In the genomic region with DNA sequence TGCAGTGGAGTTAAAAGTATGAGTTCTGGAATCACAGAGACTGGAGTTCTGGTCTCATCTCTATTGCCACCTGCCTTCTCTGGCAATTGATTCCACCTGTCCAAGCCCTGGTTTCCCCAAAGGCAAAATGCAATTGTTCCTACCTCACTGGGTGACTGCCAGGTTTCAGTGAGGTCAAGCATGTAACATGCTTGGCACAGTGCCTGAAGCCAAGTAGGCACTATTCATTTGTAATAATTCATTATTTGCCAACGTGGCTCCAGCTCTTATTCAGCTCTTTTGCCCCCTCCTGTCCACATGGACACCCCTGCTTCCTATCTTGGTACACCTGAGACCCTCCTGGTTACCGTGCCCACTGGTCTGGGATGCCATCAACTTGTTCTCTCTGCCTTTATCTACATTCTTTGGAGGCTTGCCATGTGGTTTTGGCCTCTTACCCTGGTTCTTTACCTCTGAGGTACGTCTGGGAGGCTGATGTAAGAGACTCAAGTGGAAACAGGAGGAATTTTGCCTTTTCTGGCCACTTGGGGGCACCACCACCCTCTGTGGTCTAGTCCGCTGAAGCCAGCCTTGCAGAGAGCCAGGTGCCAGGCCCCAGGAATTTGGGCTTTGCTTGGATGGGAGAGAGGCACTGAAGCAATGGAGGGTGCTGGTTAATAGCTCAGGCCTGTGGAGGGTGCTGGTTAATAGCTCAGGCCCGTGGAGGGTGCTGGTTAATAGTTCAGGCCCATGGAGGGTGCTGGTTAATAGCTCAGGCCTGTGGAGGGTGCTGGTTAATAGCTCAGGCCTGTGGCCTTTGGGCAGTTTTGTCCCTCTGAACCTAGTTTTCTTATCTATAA, we compare ENCODE assay signal across 8 cellular contexts. TPM values are rescaled to one million over a fixed set of nuclear protein-coding genes. Genes with fewer than 3 reads are reported as not detected.
DNase-seq lines count a peak whose midpoint lies in the region; ATAC-seq and TF ChIP-seq lines count a peak whose summit lies in the region.

No MANE protein-coding gene starts in this region.

- no peak for TF ChIP-seq POLR2A in prostate gland (IDR thresholded peaks at IDR 0.05)

- no peak overlapping the region for H3K4me3 ChIP-seq in prostate gland

- ATAC-seq in left cardiac atrium (peak; percentile 60 to 69), HG02973 (IDR thresholded peaks at IDR 0.05; ENCODE audit: unreplicated experiment) (no peak), HG03565 (IDR thresholded peaks at IDR 0.05; ENCODE audit: unreplicated experiment) (no peak)

- DNase-seq in GF-D8 (lab: John Stamatoyannopoulos, UW) (peak; percentile 4), NCI-H1092 treated with DMSO at 0.1 percent for 48 hours (lab: John Stamatoyannopoulos, UW) (peak; percentile 97), SKM-1 (lab: John Stamatoyannopoulos, UW; ENCODE audit: unreplicated experiment) (peak; percentile 7), left cardiac atrium (peak; percentile 82), prostate gland (ENCODE audit: low spot score) (peak; percentile 71)
- DNase-seq in activated naive CD8-positive, alpha-beta T cell treated with anti-CD3 and anti-CD28 coated beads, Interleukin-2, amount 50 U/mL, for 16 hours (ENCODE audit: low read depth, low spot score), result peak; percentile 21

- H3K36me3 ChIP-seq in prostate gland, result no peaks in the 10 kb centered on the region

- no peaks in the 10 kb centered on the region for H3K27me3 ChIP-seq in prostate gland (replicated peaks; ENCODE audit: insufficient read depth)

- H3K9me3 ChIP-seq in prostate gland, result no peaks in the 10 kb centered on the region

- intact Hi-C loops in left cardiac atrium (cut with DNase I), result loop anchor here (2.0 kb wide), 1 partner anchor 119 kb away; no protein-coding TSS in a partner anchor
- intact Hi-C loops in prostate gland (cut with DNase I), result loop anchor here (2.0 to 5.0 kb wide), 2 partner anchors 60 to 119 kb away; no protein-coding TSS in a partner anchor

- WGBS in prostate gland, result 17% methylated on average over 5 of the region's 5 CpGs

- TF ChIP-seq CTCF in prostate gland (IDR thresholded peaks at IDR 0.05), result peak in 3 of 4 experiments; percentile 61 to 71 (median 66)

- no peaks in the 10 kb centered on the region for H3K4me1 ChIP-seq in prostate gland (replicated peaks)

- H3K27ac ChIP-seq in prostate gland, result no peak overlapping the region

RNA-seq across cellular contexts. Expression of gene KCNK15, which starts 1.7 kb away (rescaled TPM):
- total RNA-seq in left cardiac atrium, result 1 to 10 TPM; 2.2 to 2.6 TPM
- 10 to 100 TPM in 1 of 2 donors, 1 to 10 TPM in 1; 1.5 to 16.1 TPM for total RNA-seq in prostate gland

RNA-seq across cellular contexts. Expression of gene CCN5, which starts 32.2 kb away (rescaled TPM):
- total RNA-seq in left cardiac atrium (10 to 100 TPM; 25.1 to 63.6 TPM), prostate gland (10 to 100 TPM; 62.9 to 64.3 TPM)

Comparison
In these comparisons a context has a peak if more than half of its experiments do, and no peak if none do; other contexts are left out.
1. DNase-seq: peak in every context shown above with its lines; median percentile 97 in NCI-H1092 treated with DMSO at 0.1 percent for 48 hours; 82 in left cardiac atrium; 71 in prostate gland; 21 in activated naive CD8-positive, alpha-beta T cell treated with anti-CD3 and anti-CD28 coated beads, Interleukin-2, amount 50 U/mL, for 16 hours; 7 in SKM-1; 4 in GF-D8.
2. ATAC-seq: peak in left cardiac atrium (2 of 2); none in HG02973 (single experiment) and HG03565 (single experiment).